Comparison of ENCODE assay signal across 9 cellular contexts in the genomic region with DNA sequence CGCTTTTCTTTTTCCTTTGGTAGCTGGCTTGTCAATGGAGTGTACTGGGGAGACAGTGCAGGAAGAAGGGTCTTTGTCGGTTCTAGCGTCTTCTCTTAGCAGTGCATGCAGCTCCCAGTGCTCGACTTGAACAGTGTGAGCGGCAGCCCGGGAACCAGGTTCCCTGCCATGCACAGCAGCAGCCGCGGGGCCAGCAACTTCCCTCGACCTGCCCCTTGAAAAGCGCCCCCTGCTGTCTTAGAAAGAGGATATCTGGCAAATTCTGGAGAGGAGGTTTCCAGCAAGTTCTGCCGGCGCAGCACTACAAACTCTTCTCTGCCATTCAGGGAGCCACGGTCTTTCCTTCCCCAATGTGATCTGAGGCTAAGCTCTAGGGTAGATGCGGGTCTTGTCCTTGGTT.
DNase-seq lines count a peak whose midpoint lies in the region; ATAC-seq and TF ChIP-seq lines count a peak whose summit lies in the region.
"Had no signal": no experiment of that assay in that cellular context is flagged by ENCODE, and none has a peak within 500 bp of the region (broad histone marks: within the 10 kb centered on the region; RNA-seq: fewer than 3 reads in every experiment).

No MANE protein-coding gene starts in this region.

- H3K27ac Mint-ChIP-seq in activated CD8-positive, alpha-beta T cell treated with anti-CD3 and anti-CD28 coated beads, Interleukin-2, amount 10 ng/mL, durations not matched to agents 7 days and 5 days, result no peak overlapping the region

- H3K27me3 ChIP-seq in lower lobe of right lung (ENCODE audit: low read depth), result no peaks in the 10 kb centered on the region
- H3K27me3 ChIP-seq in transverse colon, result no peaks in the 10 kb centered on the region

- no peaks in the 10 kb centered on the region for H3K9me3 Mint-ChIP-seq in activated CD8-positive, alpha-beta T cell treated with anti-CD3 and anti-CD28 coated beads, Interleukin-2, amount 10 ng/mL, durations not matched to agents 7 days and 5 days (ENCODE audit: insufficient read depth)

- ATAC-seq in activated CD8-positive, alpha-beta T cell treated with anti-CD3 and anti-CD28 coated beads, Interleukin-2, amount 10 ng/mL, durations not matched to agents 7 days and 5 days, result no peak
- ATAC-seq in lower lobe of right lung (peak; percentile 32 to 57), HG03159 (IDR thresholded peaks at IDR 0.05; ENCODE audit: unreplicated experiment) (no peak), HG03460 (IDR thresholded peaks at IDR 0.05; ENCODE audit: unreplicated experiment) (no peak)

- CTCF ChIA-PET in activated CD8-positive, alpha-beta T cell treated with anti-CD3 and anti-CD28 coated beads, Interleukin-2, amount 10 ng/mL, durations not matched to agents 7 days and 5 days (lab: Charles Lee), result no interaction called here

- intact Hi-C loops in lower lobe of right lung (cut with DNase I) (no loop called here), transverse colon (cut with DNase I; ENCODE audit: low total_unique reads) (no loop called here)

- H3K27ac ChIP-seq in lower lobe of right lung, result no peak overlapping the region
- no peak overlapping the region for H3K27ac ChIP-seq in transverse colon
- H3K27ac ChIP-seq: dorsolateral prefrontal cortex had no signal

- H3K36me3 Mint-ChIP-seq in activated CD8-positive, alpha-beta T cell treated with anti-CD3 and anti-CD28 coated beads, Interleukin-2, amount 10 ng/mL, durations not matched to agents 7 days and 5 days (ENCODE audit: low read depth), result no peaks in the 10 kb centered on the region

- no peaks in the 10 kb centered on the region for H3K4me1 Mint-ChIP-seq in activated CD8-positive, alpha-beta T cell treated with anti-CD3 and anti-CD28 coated beads, Interleukin-2, amount 10 ng/mL, durations not matched to agents 7 days and 5 days (ENCODE audit: low read depth)

- POLR2A ChIA-PET in activated CD8-positive, alpha-beta T cell treated with anti-CD3 and anti-CD28 coated beads, Interleukin-2, amount 10 ng/mL, durations not matched to agents 7 days and 5 days (lab: Charles Lee), result no interaction called here

- peak; percentile 43 for TF ChIP-seq CTCF in lower lobe of right lung (IDR thresholded peaks at IDR 0.05)
- peak in 1 of 5 experiments; percentile 18 for TF ChIP-seq CTCF in transverse colon (IDR thresholded peaks at IDR 0.05)

- no peak for TF ChIP-seq EP300 in transverse colon (IDR thresholded peaks at IDR 0.05; ENCODE audit: low read depth)

- no peak for TF ChIP-seq POLR2A in transverse colon (IDR thresholded peaks at IDR 0.05)

- H3K27me3 Mint-ChIP-seq in activated CD8-positive, alpha-beta T cell treated with anti-CD3 and anti-CD28 coated beads, Interleukin-2, amount 10 ng/mL, durations not matched to agents 7 days and 5 days (ENCODE audit: low read depth), result no peaks in the 10 kb centered on the region

- no peak overlapping the region for H3K4me3 Mint-ChIP-seq in activated CD8-positive, alpha-beta T cell treated with anti-CD3 and anti-CD28 coated beads, Interleukin-2, amount 10 ng/mL, durations not matched to agents 7 days and 5 days

- in situ Hi-C loops in transverse colon (cut with MboI; ENCODE audit: low pct_ligation_motif_present in 1 of 4, low pct_unique_long_range_greater_than_20kb in 1 of 4, low sequenced_read_pairs in 3 of 4), result no loop called here

- no peak overlapping the region for H3K4me3 ChIP-seq in lower lobe of right lung
- no peak overlapping the region for H3K4me3 ChIP-seq in transverse colon
- H3K4me3 ChIP-seq: dorsolateral prefrontal cortex had no signal

- H3K36me3 ChIP-seq in lower lobe of right lung (no peaks in the 10 kb centered on the region), transverse colon (no peaks in the 10 kb centered on the region)

- H3K4me1 ChIP-seq in lower lobe of right lung (no peaks in the 10 kb centered on the region), transverse colon (no peaks in the 10 kb centered on the region)

- H3K9me3 ChIP-seq in lower lobe of right lung (no peaks in the 10 kb centered on the region), transverse colon (no peaks in the 10 kb centered on the region)

- DNase-seq in DMS 273 (lab: John Stamatoyannopoulos, UW; ENCODE audit: unreplicated experiment) (peak; percentile 32), DMS 273 treated with DMSO at 0.1 percent for 48 hours (lab: John Stamatoyannopoulos, UW) (no peak), HuH-7.5 (ENCODE audit: low spot score) (peak; percentile 33), lower lobe of right lung (peak; percentile 68), transverse colon (no peak)
- DNase-seq in activated CD8-positive, alpha-beta T cell treated with anti-CD3 and anti-CD28 coated beads, Interleukin-2, amount 10 ng/mL, durations not matched to agents 7 days and 5 days, result peak; percentile 32
- DNase-seq: dorsolateral prefrontal cortex had no signal

- WGBS in transverse colon (ENCODE audit: low coverage in 1 of 2), 2 donors, result 61 to 68% methylated on average over 3 to 13 of the region's 14 CpGs

Comparison
In these comparisons a context has a peak if more than half of its experiments do, and no peak if none do; other contexts are left out.
1. DNase-seq: peak in DMS 273 (single experiment), HuH-7.5 (single experiment), activated CD8-positive, alpha-beta T cell treated with anti-CD3 and anti-CD28 coated beads, Interleukin-2, amount 10 ng/mL, durations not matched to agents 7 days and 5 days (single experiment) and lower lobe of right lung (single experiment); none in DMS 273 treated with DMSO at 0.1 percent for 48 hours (single experiment) and transverse colon (single experiment).
2. ATAC-seq: peak in lower lobe of right lung (2 of 2); none in activated CD8-positive, alpha-beta T cell treated with anti-CD3 and anti-CD28 coated beads, Interleukin-2, amount 10 ng/mL, durations not matched to agents 7 days and 5 days (single experiment), HG03159 (single experiment) and HG03460 (single experiment).